Comparison of ENCODE assay signal across 9 cellular contexts in genomic region chrX:40877869-40878268, GRCh38.
DNase-seq lines count a peak whose midpoint lies in the region; ATAC-seq and TF ChIP-seq lines count a peak whose summit lies in the region.
"Had no signal": no experiment of that assay in that cellular context is flagged by ENCODE, and none has a peak within 500 bp of the region (broad histone marks: within the 10 kb centered on the region; RNA-seq: fewer than 3 reads in every experiment).

No MANE protein-coding gene starts in this region.

- no peaks in the 10 kb centered on the region for H3K9me3 Mint-ChIP-seq in activated CD8-positive, alpha-beta T cell treated with anti-CD3 and anti-CD28 coated beads, Interleukin-2, amount 10 ng/mL, durations not matched to agents 7 days and 5 days (ENCODE audit: insufficient read depth)
- H3K9me3 Mint-ChIP-seq in activated CD8-positive, alpha-beta memory T cell treated with anti-CD3 and anti-CD28 coated beads, Interleukin-2, amount 10 ng/mL, durations not matched to agents 7 days and 5 days (ENCODE audit: low read depth): no peaks in the 10 kb centered on the region

- POLR2A ChIA-PET in BJ (lab: Charles Lee): no interaction called here
- POLR2A ChIA-PET in activated CD8-positive, alpha-beta T cell treated with anti-CD3 and anti-CD28 coated beads, Interleukin-2, amount 10 ng/mL, durations not matched to agents 7 days and 5 days (lab: Charles Lee): interaction anchor here (0.9 kb wide), 1 partner anchor 207 kb away, joined by 3 read pairs; no protein-coding TSS in a partner anchor

- ATAC-seq in activated CD8-positive, alpha-beta T cell treated with anti-CD3 and anti-CD28 coated beads, Interleukin-2, amount 10 ng/mL, durations not matched to agents 7 days and 5 days: no peak
- ATAC-seq in left lung (no peak), GM21737 (IDR thresholded peaks at IDR 0.05; ENCODE audit: unreplicated experiment) (no peak)
- ATAC-seq in activated CD8-positive, alpha-beta memory T cell treated with anti-CD3 and anti-CD28 coated beads, Interleukin-2, amount 10 ng/mL, durations not matched to agents 7 days and 5 days: no peak

- no peaks in the 10 kb centered on the region for H3K9me3 ChIP-seq in left lung

- CTCF ChIA-PET in BJ (lab: Yijun Ruan, JAX): interaction anchor here (0.9 to 3.2 kb wide), 7 partner anchors 8 to 237 kb away, joined by 3 to 10 read pairs (median 3); no protein-coding TSS in a partner anchor
- CTCF ChIA-PET in activated CD8-positive, alpha-beta T cell treated with anti-CD3 and anti-CD28 coated beads, Interleukin-2, amount 10 ng/mL, durations not matched to agents 7 days and 5 days (lab: Charles Lee): interaction anchor here (0.7 to 2.9 kb wide), 15 partner anchors 9 to 334 kb away, joined by 3 to 32 read pairs (median 3); partner anchors contain the start of gene CXorf38
- CTCF ChIA-PET in activated CD8-positive, alpha-beta memory T cell treated with anti-CD3 and anti-CD28 coated beads, Interleukin-2, amount 10 ng/mL, durations not matched to agents 7 days and 5 days (lab: Charles Lee): interaction anchor here (0.6 to 1.7 kb wide), 8 partner anchors 9 to 401 kb away, joined by 3 to 16 read pairs (median 3); no protein-coding TSS in a partner anchor

- H3K36me3 ChIP-seq in BJ (ENCODE audit: control insufficient read depth, insufficient read depth, low read length) (no peaks in the 10 kb centered on the region), left lung (no peaks in the 10 kb centered on the region)

- no peaks in the 10 kb centered on the region for H3K4me1 Mint-ChIP-seq in activated CD8-positive, alpha-beta T cell treated with anti-CD3 and anti-CD28 coated beads, Interleukin-2, amount 10 ng/mL, durations not matched to agents 7 days and 5 days (ENCODE audit: low read depth)
- no peaks in the 10 kb centered on the region for H3K4me1 Mint-ChIP-seq in activated CD8-positive, alpha-beta memory T cell treated with anti-CD3 and anti-CD28 coated beads, Interleukin-2, amount 10 ng/mL, durations not matched to agents 7 days and 5 days

- H3K27me3 ChIP-seq in BJ (ENCODE audit: control insufficient read depth, insufficient read depth, low read length): no peaks in the 10 kb centered on the region
- H3K27me3 ChIP-seq in left lung: peaks cover 0 to 6% of the 10 kb centered on the region in 2 donors

- no peak overlapping the region for H3K4me3 Mint-ChIP-seq in activated CD8-positive, alpha-beta T cell treated with anti-CD3 and anti-CD28 coated beads, Interleukin-2, amount 10 ng/mL, durations not matched to agents 7 days and 5 days
- H3K4me3 Mint-ChIP-seq in activated CD8-positive, alpha-beta memory T cell treated with anti-CD3 and anti-CD28 coated beads, Interleukin-2, amount 10 ng/mL, durations not matched to agents 7 days and 5 days: no peak overlapping the region
- H3K4me3 Mint-ChIP-seq: activated naive CD8-positive, alpha-beta T cell had no signal

- TF ChIP-seq CTCF in BJ (IDR thresholded peaks at IDR 0.05; ENCODE audit: insufficient read depth, low read depth, low read length): peak; percentile 45
- peak; percentile 17 to 20 for TF ChIP-seq CTCF in left lung (IDR thresholded peaks at IDR 0.05)

- no peak overlapping the region for H3K27ac ChIP-seq in left lung

- no peak for DNase-seq in BJ (ENCODE audit: low read depth)
- DNase-seq in HCEC 1CT: peak; percentile 36
- DNase-seq in activated CD8-positive, alpha-beta T cell treated with anti-CD3 and anti-CD28 coated beads, Interleukin-2, amount 10 ng/mL, durations not matched to agents 7 days and 5 days: peak; percentile 23
- no peak for DNase-seq in left lung
- DNase-seq in activated CD8-positive, alpha-beta memory T cell treated with anti-CD3 and anti-CD28 coated beads, Interleukin-2, amount 10 ng/mL, durations not matched to agents 7 days and 5 days: no peak
- no peak for DNase-seq in activated T-cell treated with anti-CD3 and anti-CD28 coated beads, Interleukin-2, amount 50 U/mL, for 1 hour
- no peak for DNase-seq in cerebellar cortex (ENCODE audit: low spot score)

- H3K4me3 ChIP-seq in BJ (ENCODE audit: low read depth, low read length) (no peak overlapping the region), left lung (no peak overlapping the region)

- H3K27ac Mint-ChIP-seq in activated CD8-positive, alpha-beta T cell treated with anti-CD3 and anti-CD28 coated beads, Interleukin-2, amount 10 ng/mL, durations not matched to agents 7 days and 5 days: no peak overlapping the region
- H3K27ac Mint-ChIP-seq in activated CD8-positive, alpha-beta memory T cell treated with anti-CD3 and anti-CD28 coated beads, Interleukin-2, amount 10 ng/mL, durations not matched to agents 7 days and 5 days: no peak overlapping the region
- H3K27ac Mint-ChIP-seq: activated naive CD8-positive, alpha-beta T cell had no signal

- no peaks in the 10 kb centered on the region for H3K27me3 Mint-ChIP-seq in activated CD8-positive, alpha-beta T cell treated with anti-CD3 and anti-CD28 coated beads, Interleukin-2, amount 10 ng/mL, durations not matched to agents 7 days and 5 days (ENCODE audit: low read depth)
- no peaks in the 10 kb centered on the region for H3K27me3 Mint-ChIP-seq in activated CD8-positive, alpha-beta memory T cell treated with anti-CD3 and anti-CD28 coated beads, Interleukin-2, amount 10 ng/mL, durations not matched to agents 7 days and 5 days
- H3K27me3 Mint-ChIP-seq: activated naive CD8-positive, alpha-beta T cell had no signal

- intact Hi-C loops in left lung (cut with DNase I): no loop called here

- H3K4me1 ChIP-seq in left lung: no peaks in the 10 kb centered on the region

- no peaks in the 10 kb centered on the region for H3K36me3 Mint-ChIP-seq in activated CD8-positive, alpha-beta T cell treated with anti-CD3 and anti-CD28 coated beads, Interleukin-2, amount 10 ng/mL, durations not matched to agents 7 days and 5 days (ENCODE audit: low read depth)
- no peaks in the 10 kb centered on the region for H3K36me3 Mint-ChIP-seq in activated CD8-positive, alpha-beta memory T cell treated with anti-CD3 and anti-CD28 coated beads, Interleukin-2, amount 10 ng/mL, durations not matched to agents 7 days and 5 days
- H3K36me3 Mint-ChIP-seq: activated naive CD8-positive, alpha-beta T cell had no signal

Comparison
In these comparisons a context has a peak if more than half of its experiments do, and no peak if none do; other contexts are left out.
1. DNase-seq: peak in HCEC 1CT (single experiment) and activated CD8-positive, alpha-beta T cell treated with anti-CD3 and anti-CD28 coated beads, Interleukin-2, amount 10 ng/mL, durations not matched to agents 7 days and 5 days (single experiment); none in BJ (single experiment), left lung (0 of 2), activated CD8-positive, alpha-beta memory T cell treated with anti-CD3 and anti-CD28 coated beads, Interleukin-2, amount 10 ng/mL, durations not matched to agents 7 days and 5 days (single experiment), activated T-cell treated with anti-CD3 and anti-CD28 coated beads, Interleukin-2, amount 50 U/mL, for 1 hour (single experiment) and cerebellar cortex (single experiment).